In the genomic region with DNA sequence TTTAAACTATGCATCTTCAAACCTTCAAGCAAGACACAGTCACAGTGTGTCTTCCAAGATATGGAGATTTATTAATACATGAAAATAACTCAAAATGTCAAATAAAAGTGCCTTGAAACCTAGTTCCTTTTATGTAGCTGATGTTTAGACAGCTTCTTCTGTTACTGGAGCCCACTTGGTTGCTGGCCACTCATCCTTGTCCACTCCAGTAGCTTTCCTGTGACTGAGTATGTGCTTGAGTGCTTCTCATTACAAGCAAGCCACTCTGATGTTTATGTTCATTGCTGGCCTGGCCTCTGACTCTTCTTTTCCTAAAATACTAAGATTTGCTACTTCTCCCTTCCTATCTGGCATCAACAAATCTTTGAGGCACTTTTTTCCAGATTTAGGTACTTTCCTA, we compare ENCODE assay signal across 22 cellular contexts.
DNase-seq lines count a peak whose midpoint lies in the region; ATAC-seq lines count a peak whose summit lies in the region.
"Had no signal": no experiment of that assay in that cellular context is flagged by ENCODE, and none has a peak within 500 bp of the region (broad histone marks: within the 10 kb centered on the region; RNA-seq: fewer than 3 reads in every experiment).

No MANE protein-coding gene starts in this region.

- DNase-seq in DMS79 (lab: John Stamatoyannopoulos, UW), result peak; percentile 3
- DNase-seq in DMS79 treated with DMSO at 0.1 percent for 48 hours (lab: John Stamatoyannopoulos, UW), result no peak
- peak; percentile 4 for DNase-seq in NCI-H510A (lab: John Stamatoyannopoulos, UW)
- DNase-seq in left kidney (ENCODE audit: low read depth, low spot score), result peak; percentile 82
- DNase-seq in activated CD4-positive, alpha-beta T cell treated with anti-CD3 and anti-CD28 coated beads for 1 hour, result no peak
- no peak for DNase-seq in NCI-H526 treated with DMSO at 0.1 percent for 48 hours (lab: John Stamatoyannopoulos, UW)
- DNase-seq: Caco-2; CD8-positive, alpha-beta T cell; H9; KBM-7; MG63; NCI-H1105 treated with DMSO at 0.1 percent for 48 hours; NCI-H146; NCI-H1930; NCI-H2171; NCI-H226; NCI-H524; NCI-H82; RPMI8226; SHP77 had no signal

- no peak for ATAC-seq in GM18909 (IDR thresholded peaks at IDR 0.05; ENCODE audit: poor library complexity, unreplicated experiment)
- ATAC-seq: CD8-positive, alpha-beta T cell; GM23338 had no signal

Comparison
In these comparisons a context has a peak if more than half of its experiments do, and no peak if none do; other contexts are left out.
1. DNase-seq: peak in DMS79 (single experiment), NCI-H510A (single experiment) and left kidney (single experiment); none in DMS79 treated with DMSO at 0.1 percent for 48 hours (single experiment), activated CD4-positive, alpha-beta T cell treated with anti-CD3 and anti-CD28 coated beads for 1 hour (single experiment) and NCI-H526 treated with DMSO at 0.1 percent for 48 hours (single experiment).